8 cellular contexts compared by ENCODE assay signal in genomic region chr19:7799640-7800355, GRCh38. TPM values are rescaled to one million over a fixed set of nuclear protein-coding genes. Genes with fewer than 3 reads are reported as not detected.
DNase-seq lines count a peak whose midpoint lies in the region; ATAC-seq and TF ChIP-seq lines count a peak whose summit lies in the region.

No MANE protein-coding gene starts in this region.

- H3K4me1 ChIP-seq in BLaER1 treated with 17β-estradiol and CSF1 and Interleukin-3, amounts not matched to agents 10 nM and 100 nM = peaks cover 11 to 22% (median 17%) of the 10 kb centered on the region in 10 experiments; a peak in 19 of 20 replicates

- peaks cover 0 to 27% (median 19%) of the 10 kb centered on the region in 11 experiments; a peak in 19 of 22 replicates for H3K27me3 ChIP-seq in BLaER1 treated with 17β-estradiol and CSF1 and Interleukin-3, amounts not matched to agents 10 nM and 100 nM

- H3K9me3 ChIP-seq in BLaER1 treated with 17β-estradiol and CSF1 and Interleukin-3, amounts not matched to agents 10 nM and 100 nM (replicated peaks in 1 of 11) = peaks cover 7 to 22% (median 13%) of the 10 kb centered on the region in 11 experiments; a peak in 20 of 22 replicates

- DNase-seq in HT1080 (ENCODE audit: low read depth) = peak; percentile 65
- peak; percentile 64 for DNase-seq in NOMO-1 treated with dmso at 0.1 percent for 144 hours (lab: John Stamatoyannopoulos, UW; ENCODE audit: unreplicated experiment)
- DNase-seq in activated CD8-positive, alpha-beta memory T cell treated with anti-CD3 and anti-CD28 coated beads, Interleukin-2, amount 50 U/mL, for 48 hours = peak; percentile 79
- peak; percentile 57 to 71 for DNase-seq in erythroblast (lab: John Stamatoyannopoulos, UW)
- DNase-seq in middle frontal gyrus (ENCODE audit: extremely low spot score, low spot score) = peak; percentile 62
- DNase-seq in stimulated activated CD8-positive, alpha-beta memory T cell treated with anti-CD3 and anti-CD28 coated beads, Interleukin-4, amount 100 ng/mL, for 1 hour (ENCODE audit: low read depth in 2 of 2, low spot score in 1 of 2) = peak; percentile 26 to 44

- peak overlapping the region in 9 of 10 experiments; percentile 26 to 61 (median 46); a peak in 14 of 20 replicates for H3K4me3 ChIP-seq in BLaER1 treated with 17β-estradiol and CSF1 and Interleukin-3, amounts not matched to agents 10 nM and 100 nM

- no peaks in the 10 kb centered on the region for H4K20me1 ChIP-seq in BLaER1 treated with 17β-estradiol and CSF1 and Interleukin-3, amounts not matched to agents 10 nM and 100 nM

- no peaks in the 10 kb centered on the region for H3K36me3 ChIP-seq in BLaER1 treated with 17β-estradiol and CSF1 and Interleukin-3, amounts not matched to agents 10 nM and 100 nM

- TF ChIP-seq POLR2A in erythroblast (IDR thresholded peaks at IDR 0.05; ENCODE audit: low read length) = no peak

- H3K9ac ChIP-seq in BLaER1 treated with 17β-estradiol and CSF1 and Interleukin-3, amounts not matched to agents 10 nM and 100 nM = peak overlapping the region in 9 of 11 experiments; percentile 11 to 67 (median 60); a peak in 15 of 22 replicates

- ATAC-seq in GM18868 (IDR thresholded peaks at IDR 0.05; ENCODE audit: unreplicated experiment) = no peak

- peak overlapping the region in 3 of 11 experiments; percentile 26 to 43 (median 40); a peak in 6 of 22 replicates for H3K27ac ChIP-seq in BLaER1 treated with 17β-estradiol and CSF1 and Interleukin-3, amounts not matched to agents 10 nM and 100 nM

- peak overlapping the region; percentile 55 to 88 (median 81) for H3K4me2 ChIP-seq in BLaER1 treated with 17β-estradiol and CSF1 and Interleukin-3, amounts not matched to agents 10 nM and 100 nM

RNA-seq across cellular contexts. Expression of gene EVI5L, which starts 30.2 kb away (rescaled TPM):
- 1.3 and 3.2 TPM in 2 replicates for total RNA-seq in HT1080 (2014; rRNA removed; shearing (Covaris generic))
- 7.0 and 7.9 TPM in 2 replicates for polyA plus RNA-seq in HT1080 (2015; cell fraction: cytosol; rRNA removed)
- 8.2 and 14.7 TPM in 2 replicates for polyA plus RNA-seq in HT1080 (2015; cell fraction: nucleus; rRNA removed)

RNA-seq across cellular contexts. Expression of gene CLEC4M, which starts 36.8 kb away (rescaled TPM):
- not detected in 2 replicates for total RNA-seq in HT1080 (2014; rRNA removed; shearing (Covaris generic))
- 0.15 TPM in 1 of 2 replicates, not detected in the other for polyA plus RNA-seq in HT1080 (2015; cell fraction: cytosol; rRNA removed)
- 0.27 and 0.35 TPM in 2 replicates for polyA plus RNA-seq in HT1080 (2015; cell fraction: nucleus; rRNA removed)

RNA-seq across cellular contexts. Expression of gene CD209, which starts 52.5 kb away (rescaled TPM):
- not detected in 2 replicates for total RNA-seq in HT1080 (2014; rRNA removed; shearing (Covaris generic))
- polyA plus RNA-seq in HT1080 (2015; cell fraction: cytosol; rRNA removed) = not detected in 2 replicates
- polyA plus RNA-seq in HT1080 (2015; cell fraction: nucleus; rRNA removed) = not detected in 2 replicates
